In the genomic region with DNA sequence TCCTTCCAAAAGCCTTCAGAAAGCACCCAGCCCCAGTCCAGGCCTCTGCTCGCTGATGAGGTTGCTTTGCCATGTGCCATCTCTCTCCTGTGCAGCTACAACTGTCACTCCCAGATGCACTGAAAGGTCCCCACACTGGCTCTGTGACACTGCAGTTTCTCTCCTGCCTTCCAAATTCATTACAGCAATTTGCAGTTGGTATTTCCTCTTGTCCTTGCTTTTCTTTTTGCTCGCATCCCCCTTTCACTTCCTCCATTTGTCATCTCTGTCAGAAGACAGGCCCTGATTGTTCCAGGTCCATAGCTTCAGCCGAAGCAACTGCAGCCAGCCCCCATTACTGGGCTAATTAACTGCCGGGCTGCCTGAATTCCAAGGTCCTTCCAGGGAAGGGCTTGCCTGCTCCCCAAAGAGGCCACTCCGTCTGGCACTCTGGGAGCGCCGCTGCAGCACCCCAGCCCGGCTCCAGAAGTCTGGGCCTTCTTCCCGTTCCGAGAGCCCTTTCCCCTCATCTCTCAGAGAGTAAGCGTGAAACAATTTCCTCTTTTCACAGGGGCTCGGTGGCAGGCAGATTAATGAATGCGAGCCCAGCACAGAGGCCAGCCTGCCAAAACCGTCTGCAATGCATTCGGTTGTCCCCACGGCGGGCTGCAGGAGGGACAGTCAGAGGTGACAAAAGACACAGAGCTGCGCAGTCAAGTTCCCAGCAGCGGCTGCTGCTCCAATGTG, we compare ENCODE assay signal across 9 cellular contexts.
A peak's percentile ranks its signal among the peaks of the same experiment; 100 is the strongest.
DNase-seq lines count a peak whose midpoint lies in the region; ATAC-seq and TF ChIP-seq lines count a peak whose summit lies in the region.
"Had no signal": no experiment of that assay in that cellular context is flagged by ENCODE, and none has a peak within 500 bp of the region (broad histone marks: within the 10 kb centered on the region; RNA-seq: fewer than 3 reads in every experiment).

No MANE protein-coding gene starts in this region.

- H3K36me3 ChIP-seq in ectodermal cell (ENCODE audit: control insufficient read depth, insufficient read depth, low read length): no peaks in the 10 kb centered on the region
- no peaks in the 10 kb centered on the region for H3K36me3 ChIP-seq in mesendoderm (ENCODE audit: control insufficient read depth, insufficient read depth, low read length)
- H3K36me3 ChIP-seq in tibial artery: no peaks in the 10 kb centered on the region

- no peak overlapping the region for H2BK5ac ChIP-seq in mesendoderm (ENCODE audit: low read length)

- H3K4ac ChIP-seq in mesendoderm (ENCODE audit: low read depth, low read length): no peak overlapping the region

- intact Hi-C loops in tibial artery (cut with DNase I; ENCODE audit: low total_unique reads): no loop called here
- intact Hi-C loops in posterior vena cava (cut with DNase I): no loop called here

- no peaks in the 10 kb centered on the region for H3K79me2 ChIP-seq in mesendoderm (ENCODE audit: control insufficient read depth, insufficient read depth, low read length)

- no peak overlapping the region for H2BK120ac ChIP-seq in mesendoderm (ENCODE audit: low read depth, low read length)

- H3K4me1 ChIP-seq in ectodermal cell (ENCODE audit: control insufficient read depth, insufficient read depth, low read length) (peaks cover 13% of the 10 kb centered on the region), mesendoderm (ENCODE audit: control insufficient read depth, low read depth, low read length) (peaks cover 5% of the 10 kb centered on the region), tibial artery (peaks cover 0 to 25% (median 18%) of the 10 kb centered on the region in 4 donors)

- H3K9ac ChIP-seq in mesendoderm (ENCODE audit: low read length): no peak overlapping the region

- DNase-seq in NOMO-1 (lab: John Stamatoyannopoulos, UW; ENCODE audit: unreplicated experiment in 2 of 2): peak; percentile 87 to 94
- DNase-seq in mesendoderm: peak; percentile 45
- DNase-seq in tibial artery: peak; percentile 42 to 74
- no peak for DNase-seq in T-helper 9 cell
- no peak for DNase-seq in GF-D8 (lab: John Stamatoyannopoulos, UW)
- DNase-seq in posterior vena cava (ENCODE audit: low spot score): no peak
- DNase-seq: NCI-H774 had no signal

- H3K23ac ChIP-seq in mesendoderm (ENCODE audit: low read length): no peak overlapping the region

- H3K27ac Mint-ChIP-seq in stimulated activated memory B cell treated with anti-CD40 and anti-IgM and Interleukin-4, amounts not matched to agents 10 μg/mL and 1 μg/mL and 100 μg/mL, for 72 hours: no peak overlapping the region

- TF ChIP-seq CTCF in tibial artery (IDR thresholded peaks at IDR 0.05): no peak

- H2BK15ac ChIP-seq in mesendoderm (replicated peaks; ENCODE audit: low read depth): no peak overlapping the region

- H3K4me3 Mint-ChIP-seq in stimulated activated memory B cell treated with anti-CD40 and anti-IgM and Interleukin-4, amounts not matched to agents 10 μg/mL and 1 μg/mL and 100 μg/mL, for 72 hours: no peak overlapping the region

- H4K8ac ChIP-seq in mesendoderm (ENCODE audit: low read depth, low read length): no peak overlapping the region

- ATAC-seq in stimulated activated memory B cell treated with anti-CD40 and anti-IgM and Interleukin-4, amounts not matched to agents 10 μg/mL and 1 μg/mL and 100 μg/mL, for 72 hours: no peak

- 62 to 70% methylated on average over 19 of the region's 19 CpGs for WGBS in ectodermal cell, 2 experiments
- no CpG with 5 or more reads among the region's 19 CpGs for WGBS in mesendoderm (ENCODE audit: extremely low coverage, insufficient coverage, low lambda C conversion rate)

- H3K9me3 ChIP-seq in ectodermal cell (ENCODE audit: control insufficient read depth, low read length) (no peaks in the 10 kb centered on the region), tibial artery (peaks cover 0 to 13% (median 0%) of the 10 kb centered on the region in 3 donors)

- H3K27me3 ChIP-seq in ectodermal cell (ENCODE audit: control insufficient read depth, insufficient read depth, low read length, poor library complexity, severe bottlenecking) (no peaks in the 10 kb centered on the region), mesendoderm (ENCODE audit: insufficient read depth, low read length, poor library complexity) (no peaks in the 10 kb centered on the region), tibial artery (no peaks in the 10 kb centered on the region)

- no peak overlapping the region for H4K5ac ChIP-seq in mesendoderm (ENCODE audit: low read length)

- no peak overlapping the region for H3K56ac ChIP-seq in mesendoderm (ENCODE audit: low read length)

- peaks cover 18% of the 10 kb centered on the region for H3K27me3 Mint-ChIP-seq in stimulated activated memory B cell treated with anti-CD40 and anti-IgM and Interleukin-4, amounts not matched to agents 10 μg/mL and 1 μg/mL and 100 μg/mL, for 72 hours

- H3K18ac ChIP-seq in mesendoderm (ENCODE audit: low read length): peak overlapping the region; percentile 4

- H2AK5ac ChIP-seq in mesendoderm (ENCODE audit: low read length): no peak overlapping the region

- H3K27ac ChIP-seq in ectodermal cell (ENCODE audit: insufficient read depth, low read depth, low read length, poor library complexity, severe bottlenecking) (peak overlapping the region; percentile 52), mesendoderm (ENCODE audit: low read depth, low read length) (no peak overlapping the region), tibial artery (peak overlapping the region; percentile 69 to 82)

- H3K4me1 Mint-ChIP-seq in stimulated activated memory B cell treated with anti-CD40 and anti-IgM and Interleukin-4, amounts not matched to agents 10 μg/mL and 1 μg/mL and 100 μg/mL, for 72 hours: peaks cover 9% of the 10 kb centered on the region

- no peaks in the 10 kb centered on the region for H3K79me1 ChIP-seq in mesendoderm (ENCODE audit: low read length)

- H3K4me3 ChIP-seq in ectodermal cell (ENCODE audit: insufficient read depth, low read depth, low read length) (no peak overlapping the region), mesendoderm (ENCODE audit: low read length) (no peak overlapping the region), tibial artery (peak overlapping the region in 1 of 2 donors; percentile 27)

- H3K36me3 Mint-ChIP-seq in stimulated activated memory B cell treated with anti-CD40 and anti-IgM and Interleukin-4, amounts not matched to agents 10 μg/mL and 1 μg/mL and 100 μg/mL, for 72 hours: no peaks in the 10 kb centered on the region

- no peak overlapping the region for H3K4me2 ChIP-seq in mesendoderm (ENCODE audit: low read length)

- H3K9me3 Mint-ChIP-seq in stimulated activated memory B cell treated with anti-CD40 and anti-IgM and Interleukin-4, amounts not matched to agents 10 μg/mL and 1 μg/mL and 100 μg/mL, for 72 hours: peaks cover 13% of the 10 kb centered on the region

Comparison
In these comparisons a context has a peak if more than half of its experiments do, and no peak if none do; other contexts are left out.
1. DNase-seq: peak in NOMO-1 (2 of 2), mesendoderm (single experiment) and tibial artery (2 of 2); none in T-helper 9 cell (single experiment), GF-D8 (single experiment) and posterior vena cava (single experiment).